8 cellular contexts compared by ENCODE assay signal in genomic region chr13:36344886-36345437, GRCh38. TPM values are rescaled to one million over a fixed set of nuclear protein-coding genes. Genes with fewer than 3 reads are reported as not detected.
DNase-seq lines count a peak whose midpoint lies in the region; ATAC-seq, FAIRE-seq and TF ChIP-seq lines count a peak whose summit lies in the region.

No MANE protein-coding gene starts in this region.

- peak overlapping the region; percentile 46 for H3K18ac ChIP-seq in IMR-90 (ENCODE audit: low read depth, low read length)

- peaks cover 5% of the 10 kb centered on the region; the same call in 1 of the 2 replicates for H3K4me1 ChIP-seq in IMR-90 (ENCODE audit: control insufficient read depth, insufficient read depth, low read length)
- peaks cover 10% of the 10 kb centered on the region for H3K4me1 ChIP-seq in astrocyte (ENCODE audit: insufficient read depth, low read length)

- H3K27me3 Mint-ChIP-seq in astrocyte (ENCODE audit: low read depth, unreplicated experiment) = no peaks in the 10 kb centered on the region
- no peaks in the 10 kb centered on the region for H3K27me3 Mint-ChIP-seq in stimulated activated naive CD8-positive, alpha-beta T cell treated with anti-CD3 and anti-CD28 coated beads, Interleukin-15, Interleukin-2, amounts not matched to agents 100 ng/mL and 50 ng/mL, for 24 hours

- in situ Hi-C loops in IMR-90 (cut with MboI; ENCODE audit: low sequenced_read_pairs) = loop anchor here (25.0 kb wide), 1 partner anchor 642 kb away; the partner anchor contains the start of gene ALG5

- H3K36me3 ChIP-seq in IMR-90 (ENCODE audit: control insufficient read depth, insufficient read depth, low read length) (no peaks in the 10 kb centered on the region), astrocyte (ENCODE audit: insufficient read depth, low read length) (no peaks in the 10 kb centered on the region)

- peak overlapping the region; percentile 88 for H3K4me2 ChIP-seq in IMR-90 (ENCODE audit: low read depth, low read length)
- peak overlapping the region; percentile 92 for H3K4me2 ChIP-seq in astrocyte (ENCODE audit: low read length)

- peak overlapping the region; percentile 54; the same call in 1 of the 2 replicates for H4K5ac ChIP-seq in IMR-90 (ENCODE audit: low read depth, low read length)

- H3K79me1 ChIP-seq in IMR-90 (ENCODE audit: low read depth in 1 of 2, low read length in 2 of 2) = peaks cover 3 to 32% of the 10 kb centered on the region in 2 experiments; a peak in 3 of 4 replicates

- H3K27ac ChIP-seq in IMR-90 (ENCODE audit: insufficient read depth, low read length) = peak overlapping the region; percentile 96
- H3K27ac ChIP-seq in astrocyte (ENCODE audit: low read depth, low read length) = peak overlapping the region; percentile 98

- DNase-seq in DMS53 (lab: John Stamatoyannopoulos, UW) (peak; percentile 53), IMR-90 (no peak), astrocyte (ENCODE audit: low read depth) (no peak), kidney glomerular epithelial cell (lab: John Stamatoyannopoulos, UW) (peak; percentile 64), putamen (ENCODE audit: low spot score) (no peak), AG20443 (ENCODE audit: low spot score) (no peak)
- no peak for DNase-seq in activated effector memory CD4-positive, alpha-beta T cell treated with Interleukin-2 at 50 U/mL for 16 hours

- peak overlapping the region; percentile 27; the same call in 1 of the 2 replicates for H2BK120ac ChIP-seq in IMR-90 (ENCODE audit: low read depth, low read length)

- no peak for TF ChIP-seq CTCF in IMR-90 (conservative IDR thresholded peaks at IDR 0.05; ENCODE audit: low read depth, low read length)
- TF ChIP-seq CTCF in astrocyte (IDR thresholded peaks at IDR 0.05; ENCODE audit: insufficient read depth, low read depth, low read length) = no peak

- peaks cover 55% of the 10 kb centered on the region for H3K79me2 ChIP-seq in astrocyte (ENCODE audit: insufficient read depth, low read length)

- H2BK15ac ChIP-seq in IMR-90 (ENCODE audit: low read depth, low read length) = peak overlapping the region; percentile 36; the same call in 1 of the 3 replicates

- POLR2A ChIA-PET in IMR-90 (lab: Charles Lee; ENCODE audit: unreplicated experiment) = interaction anchor here (1.3 kb wide), 1 partner anchor 14 kb away, joined by 3 read pairs; no protein-coding TSS in a partner anchor

- no peak for ATAC-seq in IMR-90 (ENCODE audit: low read depth)

- peaks cover 5% of the 10 kb centered on the region for H3K9me1 ChIP-seq in IMR-90 (ENCODE audit: insufficient read depth, low read length)

- H4K91ac ChIP-seq in IMR-90 (ENCODE audit: insufficient read depth, low read depth, low read length) = 0 out of 2 replicates have a peak overlapping the region, but pooled peaks have one; percentile 18

- intact Hi-C loops in IMR-90 (cut with micrococcal nuclease) = loop anchor here (1.0 to 10.0 kb wide), 4 partner anchors 48 to 650 kb away; partner anchors contain the start of genes ALG5, CCDC169 and RFXAP

- peak overlapping the region; percentile 99 for H3K27ac Mint-ChIP-seq in astrocyte (ENCODE audit: unreplicated experiment)
- H3K27ac Mint-ChIP-seq in stimulated activated naive CD8-positive, alpha-beta T cell treated with anti-CD3 and anti-CD28 coated beads, Interleukin-15, Interleukin-2, amounts not matched to agents 100 ng/mL and 50 ng/mL, for 24 hours = peak overlapping the region; percentile 86

- H3K9ac ChIP-seq in IMR-90 (ENCODE audit: low read depth, low read length) (peak overlapping the region; percentile 98), astrocyte (ENCODE audit: low read length) (peak overlapping the region; percentile 99)

- H2AK9ac ChIP-seq in IMR-90 (replicated peaks; ENCODE audit: low read depth, low read length, poor library complexity) = no peak overlapping the region

- dilution Hi-C loops in IMR-90 (cut with HindIII; ENCODE audit: low sequenced_read_pairs, unreplicated experiment) = no loop called here

- peak overlapping the region; percentile 1 to 98; a peak in 2 of 4 replicates for H4K8ac ChIP-seq in IMR-90 (ENCODE audit: low read depth in 2 of 2, low read length in 2 of 2)

- TF ChIP-seq POLR2A in IMR-90 (IDR thresholded peaks at IDR 0.05; ENCODE audit: low read depth, low read length) = no peak

- TSS peak; percentile 52 for BruUV-seq in IMR-90 (replicated peaks; lab: Mats Ljungman, UMichigan)

- CTCF ChIA-PET in IMR-90 (lab: Yijun Ruan, JAX) = no interaction called here

- no peaks in the 10 kb centered on the region for H3K9me3 ChIP-seq in IMR-90 (ENCODE audit: control insufficient read depth, insufficient read depth, low read length)
- no peaks in the 10 kb centered on the region for H3K9me3 ChIP-seq in astrocyte (ENCODE audit: insufficient read depth, low read depth, low read length)

- no peaks in the 10 kb centered on the region for H3K36me3 Mint-ChIP-seq in astrocyte (ENCODE audit: low read depth, unreplicated experiment)
- no peaks in the 10 kb centered on the region for H3K36me3 Mint-ChIP-seq in stimulated activated naive CD8-positive, alpha-beta T cell treated with anti-CD3 and anti-CD28 coated beads, Interleukin-15, Interleukin-2, amounts not matched to agents 100 ng/mL and 50 ng/mL, for 24 hours (ENCODE audit: low read depth)

- FAIRE-seq in astrocyte (lab: Jason Lieb, UNC) = peak; percentile 32

- peak overlapping the region; percentile 96 for H3K4ac ChIP-seq in IMR-90 (ENCODE audit: low read depth, low read length)

- peaks cover 27% of the 10 kb centered on the region for H4K20me1 ChIP-seq in IMR-90 (ENCODE audit: insufficient read depth, low read length)
- H4K20me1 ChIP-seq in astrocyte (ENCODE audit: insufficient read depth, low read length) = peaks cover 22% of the 10 kb centered on the region

- peak overlapping the region; percentile 96 for H3K4me3 Mint-ChIP-seq in astrocyte (ENCODE audit: unreplicated experiment)
- peak overlapping the region; percentile 90 for H3K4me3 Mint-ChIP-seq in stimulated activated naive CD8-positive, alpha-beta T cell treated with anti-CD3 and anti-CD28 coated beads, Interleukin-15, Interleukin-2, amounts not matched to agents 100 ng/mL and 50 ng/mL, for 24 hours

- H3K4me3 ChIP-seq in IMR-90 (ENCODE audit: insufficient read depth, low read depth, low read length) (peak overlapping the region; percentile 82), astrocyte (ENCODE audit: insufficient read depth, low read depth, low read length) (peak overlapping the region; percentile 89)

- H2AFZ ChIP-seq in IMR-90 (replicated peaks; ENCODE audit: low read length, poor library complexity) (no peak overlapping the region), astrocyte (ENCODE audit: low read depth, low read length) (peak overlapping the region; percentile 92)

- H3K27me3 ChIP-seq in IMR-90 (ENCODE audit: control insufficient read depth, insufficient read depth, low read length) (no peaks in the 10 kb centered on the region), astrocyte (ENCODE audit: insufficient read depth, low read length) (no peaks in the 10 kb centered on the region)

- H3K23ac ChIP-seq in IMR-90 (ENCODE audit: low read depth, low read length) = peak overlapping the region; percentile 83; the same call in 1 of the 2 replicates

- no peaks in the 10 kb centered on the region for H3K9me3 Mint-ChIP-seq in astrocyte (ENCODE audit: unreplicated experiment)
- no peaks in the 10 kb centered on the region for H3K9me3 Mint-ChIP-seq in stimulated activated naive CD8-positive, alpha-beta T cell treated with anti-CD3 and anti-CD28 coated beads, Interleukin-15, Interleukin-2, amounts not matched to agents 100 ng/mL and 50 ng/mL, for 24 hours

- TF ChIP-seq RAD21 in IMR-90 (IDR thresholded peaks at IDR 0.05; ENCODE audit: low read length) = no peak

- no peak overlapping the region for H2BK20ac ChIP-seq in IMR-90 (ENCODE audit: low read depth, low read length)

- H3K56ac ChIP-seq in IMR-90 (ENCODE audit: extremely low read depth, insufficient read depth, low read length) = peak overlapping the region; percentile 62

- 0% methylated on average over 1 of the region's 14 CpGs; no CpG with 5 or more reads in 1 of the 2 experiments for WGBS in IMR-90 (ENCODE audit: extremely low coverage in 2 of 2, insufficient read length in 1 of 2), 2 experiments

- H3K14ac ChIP-seq in IMR-90 (replicated peaks; ENCODE audit: low read depth, low read length) = peak overlapping the region; percentile 93

- peak overlapping the region; percentile 93 for H2BK5ac ChIP-seq in IMR-90 (ENCODE audit: low read depth, low read length, poor library complexity, severe bottlenecking)

- peaks cover 28% of the 10 kb centered on the region for H3K4me1 Mint-ChIP-seq in astrocyte (ENCODE audit: low read depth, unreplicated experiment)
- peaks cover 41% of the 10 kb centered on the region for H3K4me1 Mint-ChIP-seq in stimulated activated naive CD8-positive, alpha-beta T cell treated with anti-CD3 and anti-CD28 coated beads, Interleukin-15, Interleukin-2, amounts not matched to agents 100 ng/mL and 50 ng/mL, for 24 hours (ENCODE audit: low read depth)

- peak overlapping the region; percentile 22 for H2AK5ac ChIP-seq in IMR-90 (ENCODE audit: low read depth, low read length)

TF ChIP-seq in IMR-90, 13 proteins besides CTCF, POLR2A, EP300 and RAD21 (continues in another document):
- TF ChIP-seq NFE2L2 (IDR thresholded peaks at IDR 0.05; ENCODE audit: low read depth, low read length) (no peak), ELK1 (IDR thresholded peaks at IDR 0.05; ENCODE audit: borderline replicate concordance, low read depth, low read length) (no peak), SMC3 (IDR thresholded peaks at IDR 0.05; ENCODE audit: low read depth, low read length) (no peak), MAZ (IDR thresholded peaks at IDR 0.05; ENCODE audit: borderline replicate concordance, low read depth, low read length) (no peak), FOS (IDR thresholded peaks at IDR 0.05; ENCODE audit: low read depth, low read length) (no peak)

RNA-seq across cellular contexts. Expression of gene SPART, which starts 1.2 kb away (rescaled TPM):
- 86.4 and 110 TPM in 2 replicates for total RNA-seq in IMR-90 (2012; rRNA removed)
- 34.2 and 43.8 TPM in 2 replicates for polyA plus RNA-seq in IMR-90 (2012; rRNA removed)
- polyA plus RNA-seq in IMR-90 (2012; cell fraction: cytosol; rRNA removed) = 9.1 and 12.6 TPM in 2 replicates
- polyA plus RNA-seq in IMR-90 (2012; cell fraction: nucleus; rRNA removed; ENCODE audit: low replicate concordance) = 9.9 and 80.4 TPM in 2 replicates
- 47.7 and 50.6 TPM in 2 replicates for total RNA-seq in astrocyte

RNA-seq across cellular contexts. Expression of gene CCDC169, which starts 47.3 kb away (rescaled TPM):
- total RNA-seq in IMR-90 (2012; rRNA removed) (0.54 and 0.83 TPM in 2 replicates), astrocyte (0.62 and 0.98 TPM in 2 replicates)
- polyA plus RNA-seq in IMR-90 (2012; rRNA removed) = 0.62 TPM in 2 replicates
- polyA plus RNA-seq in IMR-90 (2012; cell fraction: cytosol; rRNA removed) = 0.10 TPM in 2 replicates
- 0.08 and 0.56 TPM in 2 replicates for polyA plus RNA-seq in IMR-90 (2012; cell fraction: nucleus; rRNA removed; ENCODE audit: low replicate concordance)

Comparison
In these comparisons a context has a peak if more than half of its experiments do, and no peak if none do; other contexts are left out.
1. DNase-seq: peak in DMS53 (single experiment) and kidney glomerular epithelial cell (single experiment); none in IMR-90 (single experiment), astrocyte (single experiment), putamen (single experiment), AG20443 (single experiment) and activated effector memory CD4-positive, alpha-beta T cell treated with Interleukin-2 at 50 U/mL for 16 hours (single experiment).